1 cellular context compared by ENCODE assay signal in genomic region chr9:96418074-96418919, GRCh38.
TF ChIP-seq lines count a peak whose summit lies in the region.

Gene ZNF367, minus strand, starts transcription at chr9:96418370. Its CDS starts 338 bp downstream, at chr9:96418032.

TF ChIP-seq in K562, 482 proteins besides CTCF, POLR2A, EP300 and RAD21 (continued from another document and continues in another):
- peak; percentile 62; the same call in 1 of the 2 replicates for TF ChIP-seq ZBTB43 (CRISPR knock-in tag; IDR thresholded peaks at IDR 0.05)
- TF ChIP-seq HMG20A (CRISPR knock-in tag; conservative IDR thresholded peaks at IDR 0.05): no peak
- no peak for TF ChIP-seq NUFIP1 (IDR thresholded peaks at IDR 0.05; ENCODE audit: partially characterized antibody)
- no peak for TF ChIP-seq MXD1 (CRISPR knock-in tag; IDR thresholded peaks at IDR 0.05; ENCODE audit: borderline replicate concordance, poor library complexity, severe bottlenecking)
- peak; percentile 9 to 30; a peak in 2 of 4 replicates for TF ChIP-seq NONO (IDR thresholded peaks at IDR 0.05; ENCODE audit: low read depth in 2 of 2, low read length in 1 of 2)
- peak; percentile 54 for TF ChIP-seq PCBP1 (IDR thresholded peaks at IDR 0.05; ENCODE audit: low read depth, low read length, poor library complexity, severe bottlenecking)
- TF ChIP-seq IRF1 (CRISPR knock-in tag; IDR thresholded peaks at IDR 0.05; ENCODE audit: borderline replicate concordance): no peak; the same call in 1 of the 2 replicates
- TF ChIP-seq NRF1 (conservative IDR thresholded peaks at IDR 0.05 in 1 of 2, IDR thresholded peaks at IDR 0.05 in 1 of 2): peak; percentile 84 to 86
- TF ChIP-seq RBM34 (IDR thresholded peaks at IDR 0.05; ENCODE audit: borderline replicate concordance, insufficient read depth, low read length): 0 out of 2 replicates have a peak, but pooled peaks have one; percentile 89
- TF ChIP-seq ELF4 (CRISPR knock-in tag; IDR thresholded peaks at IDR 0.05): no peak
- no peak for TF ChIP-seq ZFX (CRISPR knock-in tag; IDR thresholded peaks at IDR 0.05)
- TF ChIP-seq PHTF2 (CRISPR knock-in tag; IDR thresholded peaks at IDR 0.05): no peak
- no peak for TF ChIP-seq ARNT (IDR thresholded peaks at IDR 0.05)
- no peak for TF ChIP-seq ZNF507 (tag; conservative IDR thresholded peaks at IDR 0.05)
- TF ChIP-seq ZNF133 (CRISPR knock-in tag; IDR thresholded peaks at IDR 0.05): no peak
- no peak for TF ChIP-seq ZNF589 (CRISPR knock-in tag; IDR thresholded peaks at IDR 0.05; ENCODE audit: low read depth)
- no peak for TF ChIP-seq ELF1 (tag; IDR thresholded peaks at IDR 0.05)
- TF ChIP-seq PHB2 (IDR thresholded peaks at IDR 0.05; ENCODE audit: low read depth): no peak
- TF ChIP-seq HIVEP1 (CRISPR knock-in tag; IDR thresholded peaks at IDR 0.05): no peak
- TF ChIP-seq MAFK (IDR thresholded peaks at IDR 0.05; ENCODE audit: low read length): no peak
- TF ChIP-seq CXXC5 (CRISPR knock-in tag; IDR thresholded peaks at IDR 0.05): peak; percentile 87
- TF ChIP-seq MTF1 (CRISPR knock-in tag; IDR thresholded peaks at IDR 0.05; ENCODE audit: borderline replicate concordance): no peak
- 0 out of 2 replicates have a peak, but pooled peaks have one; percentile 19 for TF ChIP-seq ZNF143 (CRISPR knock-in tag; IDR thresholded peaks at IDR 0.05)
- TF ChIP-seq SPI1 (IDR thresholded peaks at IDR 0.05; ENCODE audit: borderline replicate concordance, low read depth, low read length): no peak
- TF ChIP-seq ZNF436 (CRISPR knock-in tag; IDR thresholded peaks at IDR 0.05): no peak
- no peak for TF ChIP-seq ZKSCAN1 (IDR thresholded peaks at IDR 0.05; ENCODE audit: low read depth, low read length)
- no peak for TF ChIP-seq RBBP5 (IDR thresholded peaks at IDR 0.05; ENCODE audit: borderline replicate concordance, insufficient read depth, low read length, poor library complexity, severe bottlenecking)
- no peak; the same call in 1 of the 2 replicates for TF ChIP-seq ZBTB1 (CRISPR knock-in tag; IDR thresholded peaks at IDR 0.05; ENCODE audit: borderline replicate concordance, low read depth)
- no peak for TF ChIP-seq ZNF586 (CRISPR knock-in tag; conservative IDR thresholded peaks at IDR 0.05)
- no peak for TF ChIP-seq PHF21A (IDR thresholded peaks at IDR 0.05; ENCODE audit: borderline replicate concordance, low read depth)
- TF ChIP-seq ZMIZ1 (IDR thresholded peaks at IDR 0.05; ENCODE audit: low read depth in 2 of 2, low read length in 2 of 2): no peak
- peak; percentile 82; the same call in 1 of the 2 replicates for TF ChIP-seq E2F5 (CRISPR knock-in tag; IDR thresholded peaks at IDR 0.05)
- no peak for TF ChIP-seq YBX1 (IDR thresholded peaks at IDR 0.05)
- no peak for TF ChIP-seq PYGO2 (tag; IDR thresholded peaks at IDR 0.05)
- TF ChIP-seq ETV5 (CRISPR knock-in tag; IDR thresholded peaks at IDR 0.05; ENCODE audit: low read depth): peak; percentile 40; the same call in 1 of the 2 replicates
- TF ChIP-seq DNMT1 (IDR thresholded peaks at IDR 0.05): no peak
- no peak for TF ChIP-seq TSHZ1 (CRISPR knock-in tag; IDR thresholded peaks at IDR 0.05)
- no peak for TF ChIP-seq RBM15 (IDR thresholded peaks at IDR 0.05; ENCODE audit: insufficient read depth, low read length)
- TF ChIP-seq ZBTB40 (IDR thresholded peaks at IDR 0.05): peak; percentile 47; the same call in 1 of the 2 replicates
- no peak for TF ChIP-seq ZBTB40 (CRISPR knock-in tag; IDR thresholded peaks at IDR 0.05)
- 0 out of 2 replicates have a peak, but pooled peaks have one; percentile 8 for TF ChIP-seq ZNF395 (CRISPR knock-in tag; IDR thresholded peaks at IDR 0.05)
- TF ChIP-seq ZNF263 (CRISPR knock-in tag; IDR thresholded peaks at IDR 0.05; ENCODE audit: borderline replicate concordance): no peak; the same call in 1 of the 2 replicates
- TF ChIP-seq BCOR (IDR thresholded peaks at IDR 0.05): 0 out of 2 replicates have a peak, but pooled peaks have one; percentile 23
- no peak for TF ChIP-seq HDAC8 (tag; IDR thresholded peaks at IDR 0.05)
